Comparison of ENCODE assay signal across 10 cellular contexts in genomic region chr4:82358773-82359324, GRCh38. TPM values are rescaled to one million over a fixed set of nuclear protein-coding genes. Genes with fewer than 3 reads are reported as not detected.
DNase-seq lines count a peak whose midpoint lies in the region; ATAC-seq and TF ChIP-seq lines count a peak whose summit lies in the region.
"Had no signal": no experiment of that assay in that cellular context is flagged by ENCODE, and none has a peak within 500 bp of the region (broad histone marks: within the 10 kb centered on the region; RNA-seq: fewer than 3 reads in every experiment).

No MANE protein-coding gene starts in this region.

- no peak for TF ChIP-seq POLR2A in gastrocnemius medialis (IDR thresholded peaks at IDR 0.05)

- no peaks in the 10 kb centered on the region for H3K27me3 Mint-ChIP-seq in activated CD4-positive, alpha-beta T cell treated with anti-CD3 and anti-CD28 coated beads for 36 hours
- no peaks in the 10 kb centered on the region for H3K27me3 Mint-ChIP-seq in chondrocyte (ENCODE audit: low read depth)
- H3K27me3 Mint-ChIP-seq in glutamatergic neuron (ENCODE audit: unreplicated experiment) = no peaks in the 10 kb centered on the region

- peaks cover 77 to 82% of the 10 kb centered on the region in 2 donors for H3K4me1 ChIP-seq in gastrocnemius medialis

- no peaks in the 10 kb centered on the region for H3K27me3 ChIP-seq in gastrocnemius medialis

- TF ChIP-seq CTCF in chondrocyte (IDR thresholded peaks at IDR 0.05) (no peak), gastrocnemius medialis (IDR thresholded peaks at IDR 0.05 in 4 of 5, conservative IDR thresholded peaks at IDR 0.05 in 1 of 5) (no peak), glutamatergic neuron (IDR thresholded peaks at IDR 0.05; ENCODE audit: partially characterized antibody, unreplicated experiment) (no peak)

- peak overlapping the region; percentile 49 to 65 (median 54) for H3K27ac ChIP-seq in gastrocnemius medialis

- intact Hi-C loops in activated CD4-positive, alpha-beta T cell treated with anti-CD3 and anti-CD28 coated beads for 36 hours (cut with DNase I, micrococcal nuclease) = no loop called here
- intact Hi-C loops in gastrocnemius medialis (cut with DNase I; ENCODE audit: low total_unique reads) = no loop called here

- peaks cover 74% of the 10 kb centered on the region for H3K4me1 Mint-ChIP-seq in activated CD4-positive, alpha-beta T cell treated with anti-CD3 and anti-CD28 coated beads for 36 hours
- peaks cover 42% of the 10 kb centered on the region for H3K4me1 Mint-ChIP-seq in chondrocyte (ENCODE audit: low read depth)
- peaks cover 4% of the 10 kb centered on the region for H3K4me1 Mint-ChIP-seq in glutamatergic neuron (ENCODE audit: low read depth, unreplicated experiment)

- POLR2A ChIA-PET in activated CD4-positive, alpha-beta T cell treated with anti-CD3 and anti-CD28 coated beads for 36 hours (lab: Charles Lee) = interaction anchor here (0.6 kb wide), 1 partner anchor 77 kb away, joined by 3 read pairs; no protein-coding TSS in a partner anchor

- H3K9me3 Mint-ChIP-seq in activated CD4-positive, alpha-beta T cell treated with anti-CD3 and anti-CD28 coated beads for 36 hours (ENCODE audit: low read depth) = no peaks in the 10 kb centered on the region
- H3K9me3 Mint-ChIP-seq in chondrocyte (ENCODE audit: low read depth) (no peaks in the 10 kb centered on the region), glutamatergic neuron (ENCODE audit: unreplicated experiment) (no peaks in the 10 kb centered on the region)

- peaks cover 0 to 31% of the 10 kb centered on the region in 2 donors for H3K36me3 ChIP-seq in gastrocnemius medialis

- DNase-seq in activated CD4-positive, alpha-beta T cell treated with anti-CD3 and anti-CD28 coated beads for 36 hours = no peak
- no peak for DNase-seq in activated CD4-positive, alpha-beta T cell treated with anti-CD3 and anti-CD28 coated beads, Interleukin-2, amount 50 U/mL, for 1 hour
- DNase-seq in MV-4-11 (lab: John Stamatoyannopoulos, UW) (peak; percentile 59), chondrocyte (ENCODE audit: low spot score) (no peak), gastrocnemius medialis (no peak), NCI-H2227 treated with DMSO at 0.1 percent for 48 hours (lab: John Stamatoyannopoulos, UW) (no peak), glutamatergic neuron (no peak)
- DNase-seq: activated CD8-positive, alpha-beta memory T cell treated with anti-CD3 and anti-CD28 coated beads, Interleukin-2, amount 50 U/mL, for 48 hours; MM.1S had no signal

- no peak for ATAC-seq in activated CD4-positive, alpha-beta T cell treated with anti-CD3 and anti-CD28 coated beads for 36 hours
- ATAC-seq in gastrocnemius medialis (no peak), HG03108 (IDR thresholded peaks at IDR 0.05; ENCODE audit: unreplicated experiment) (no peak)

- CTCF ChIA-PET in activated CD4-positive, alpha-beta T cell treated with anti-CD3 and anti-CD28 coated beads for 36 hours (lab: Charles Lee) = interaction anchor here (1.3 to 3.2 kb wide), 4 partner anchors 12 to 70 kb away, joined by 3 to 29 read pairs (median 3); no protein-coding TSS in a partner anchor

- in situ Hi-C loops in gastrocnemius medialis (cut with MboI; ENCODE audit: low sequenced_read_pairs in 4 of 4) = no loop called here

- peak overlapping the region; percentile 40 for H3K27ac Mint-ChIP-seq in activated CD4-positive, alpha-beta T cell treated with anti-CD3 and anti-CD28 coated beads for 36 hours
- H3K27ac Mint-ChIP-seq in chondrocyte (ENCODE audit: unreplicated experiment) (peak overlapping the region; percentile 22), glutamatergic neuron (ENCODE audit: unreplicated experiment) (no peak overlapping the region)

- H3K4me3 Mint-ChIP-seq in activated CD4-positive, alpha-beta T cell treated with anti-CD3 and anti-CD28 coated beads for 36 hours = no peak overlapping the region
- H3K4me3 Mint-ChIP-seq in chondrocyte (ENCODE audit: unreplicated experiment) (no peak overlapping the region), glutamatergic neuron (ENCODE audit: unreplicated experiment) (no peak overlapping the region)

- no peaks in the 10 kb centered on the region for H3K9me3 ChIP-seq in gastrocnemius medialis

- peaks cover 68% of the 10 kb centered on the region for H3K36me3 Mint-ChIP-seq in activated CD4-positive, alpha-beta T cell treated with anti-CD3 and anti-CD28 coated beads for 36 hours (ENCODE audit: low read depth)
- H3K36me3 Mint-ChIP-seq in chondrocyte (ENCODE audit: low read depth) = peaks cover 18% of the 10 kb centered on the region
- H3K36me3 Mint-ChIP-seq in glutamatergic neuron (ENCODE audit: unreplicated experiment) = no peaks in the 10 kb centered on the region

- H3K4me3 ChIP-seq in gastrocnemius medialis = no peak overlapping the region

RNA-seq across cellular contexts. Expression of gene HNRNPD, which starts 14.9 kb away (rescaled TPM):
- 100 to 1,000 TPM; 505 to 510 TPM for total RNA-seq in activated CD4-positive, alpha-beta T cell treated with anti-CD3 and anti-CD28 coated beads for 36 hours
- total RNA-seq in chondrocyte (124 to 177 TPM (median 127 TPM) in 3 replicates), gastrocnemius medialis (10 to 100 TPM; 26.9 to 46.0 (median 37.4) TPM), glutamatergic neuron (ENCODE audit: unreplicated experiment) (253 TPM)
